ENCODE assay signal across 8 cellular contexts in genomic region chr9:128078504-128079434, GRCh38. TPM values are rescaled to one million over a fixed set of nuclear protein-coding genes. Genes with fewer than 3 reads are reported as not detected.
DNase-seq lines count a peak whose midpoint lies in the region; ATAC-seq and TF ChIP-seq lines count a peak whose summit lies in the region.

No MANE protein-coding gene starts in this region.

- no peak for TF ChIP-seq POLR2A in vagina (IDR thresholded peaks at IDR 0.05)

- H3K36me3 ChIP-seq in cardiac muscle cell (no peaks in the 10 kb centered on the region), vagina (no peaks in the 10 kb centered on the region)

- no peaks in the 10 kb centered on the region for H3K27me3 Mint-ChIP-seq in activated T-helper 1 cell treated with anti-CD3 and anti-CD28 coated beads, Interleukin-12 subunit alpha, Interleukin-12 subunit beta, Interleukin-2, Interleukin-4 antibody, amounts not matched to agents 30 ng/mL and 10 ng/mL and 1 ng/mL, durations not matched to agents 14 hours and 24 hours and 36 hours (ENCODE audit: insufficient read depth)

- H3K9me3 Mint-ChIP-seq in activated T-helper 1 cell treated with anti-CD3 and anti-CD28 coated beads, Interleukin-12 subunit alpha, Interleukin-12 subunit beta, Interleukin-2, Interleukin-4 antibody, amounts not matched to agents 30 ng/mL and 10 ng/mL and 1 ng/mL, durations not matched to agents 14 hours and 24 hours and 36 hours: no peaks in the 10 kb centered on the region

- no peak for TF ChIP-seq CTCF in cardiac muscle cell (IDR thresholded peaks at IDR 0.05; ENCODE audit: low read depth, low read length)
- TF ChIP-seq CTCF in vagina (IDR thresholded peaks at IDR 0.05): no peak

- peak overlapping the region; percentile 4 for H3K4me3 Mint-ChIP-seq in activated T-helper 1 cell treated with anti-CD3 and anti-CD28 coated beads, Interleukin-12 subunit alpha, Interleukin-12 subunit beta, Interleukin-2, Interleukin-4 antibody, amounts not matched to agents 30 ng/mL and 10 ng/mL and 1 ng/mL, durations not matched to agents 14 hours and 24 hours and 36 hours

- intact Hi-C loops in cardiac septum (cut with DNase I) (no loop called here), vagina (cut with DNase I) (no loop called here)
- intact Hi-C loops in activated T-helper 1 cell treated with anti-CD3 and anti-CD28 coated beads, Interleukin-12 subunit alpha, Interleukin-12 subunit beta, Interleukin-2, Interleukin-4 antibody, amounts not matched to agents 30 ng/mL and 10 ng/mL and 1 ng/mL, durations not matched to agents 14 hours and 24 hours and 36 hours (cut with micrococcal nuclease): loop anchor here (2.0 kb wide), 1 partner anchor 16 kb away; no protein-coding TSS in a partner anchor

- H3K4me3 ChIP-seq in cardiac muscle cell: no peak overlapping the region
- H3K4me3 ChIP-seq in vagina: no peak overlapping the region

- H3K4me1 ChIP-seq in cardiac muscle cell (ENCODE audit: low read depth): peaks cover 28% of the 10 kb centered on the region
- H3K4me1 ChIP-seq in vagina: peaks cover 96% of the 10 kb centered on the region

- DNase-seq in cardiac muscle cell (ENCODE audit: low read depth in 1 of 2, low spot score in 1 of 2) (peak; percentile 54 to 85), cardiac septum (ENCODE audit: low spot score) (no peak), left kidney (ENCODE audit: low read depth, low spot score) (peak; percentile 71), vagina (ENCODE audit: extremely low spot score in 2 of 2) (no peak), UCSD-AML1 (lab: John Stamatoyannopoulos, UW; ENCODE audit: unreplicated experiment) (no peak)
- DNase-seq in activated T-helper 1 cell treated with anti-CD3 and anti-CD28 coated beads, Interleukin-12 subunit alpha, Interleukin-12 subunit beta, Interleukin-2, Interleukin-4 antibody, amounts not matched to agents 30 ng/mL and 10 ng/mL and 1 ng/mL, durations not matched to agents 14 hours and 24 hours and 36 hours (ENCODE audit: low spot score): no peak

- no peaks in the 10 kb centered on the region for H3K27me3 ChIP-seq in cardiac muscle cell
- H3K27me3 ChIP-seq in vagina: no peaks in the 10 kb centered on the region

- H3K9me3 ChIP-seq in cardiac muscle cell (ENCODE audit: low read depth) (no peaks in the 10 kb centered on the region), vagina (no peaks in the 10 kb centered on the region)

- H3K27ac ChIP-seq in cardiac muscle cell (peak overlapping the region; percentile 68), vagina (peak overlapping the region; percentile 85)

- H3K4me1 Mint-ChIP-seq in activated T-helper 1 cell treated with anti-CD3 and anti-CD28 coated beads, Interleukin-12 subunit alpha, Interleukin-12 subunit beta, Interleukin-2, Interleukin-4 antibody, amounts not matched to agents 30 ng/mL and 10 ng/mL and 1 ng/mL, durations not matched to agents 14 hours and 24 hours and 36 hours (ENCODE audit: low read depth): peaks cover 41% of the 10 kb centered on the region

- H3K36me3 Mint-ChIP-seq in activated T-helper 1 cell treated with anti-CD3 and anti-CD28 coated beads, Interleukin-12 subunit alpha, Interleukin-12 subunit beta, Interleukin-2, Interleukin-4 antibody, amounts not matched to agents 30 ng/mL and 10 ng/mL and 1 ng/mL, durations not matched to agents 14 hours and 24 hours and 36 hours (ENCODE audit: low read depth): peaks cover 10% of the 10 kb centered on the region

- H3K27ac Mint-ChIP-seq in activated T-helper 1 cell treated with anti-CD3 and anti-CD28 coated beads, Interleukin-12 subunit alpha, Interleukin-12 subunit beta, Interleukin-2, Interleukin-4 antibody, amounts not matched to agents 30 ng/mL and 10 ng/mL and 1 ng/mL, durations not matched to agents 14 hours and 24 hours and 36 hours: peak overlapping the region; percentile 54

- ATAC-seq in HG02885 (IDR thresholded peaks at IDR 0.05; ENCODE audit: poor library complexity, unreplicated experiment) (no peak), GM21576 (IDR thresholded peaks at IDR 0.05; ENCODE audit: unreplicated experiment) (no peak)

RNA-seq across cellular contexts. Expression of gene SLC25A25, which starts 10.7 kb away (rescaled TPM):
- total RNA-seq in cardiac muscle cell (13.0 and 15.8 TPM in 2 replicates), cardiac septum (5.6 TPM), vagina (44.4 TPM)
- 9.1 and 9.8 TPM in 2 replicates for polyA plus RNA-seq in cardiac muscle cell
- 13.4 and 13.5 TPM in 2 replicates for total RNA-seq in activated T-helper 1 cell treated with anti-CD3 and anti-CD28 coated beads, Interleukin-12 subunit alpha, Interleukin-12 subunit beta, Interleukin-2, Interleukin-4 antibody, amounts not matched to agents 30 ng/mL and 10 ng/mL and 1 ng/mL, durations not matched to agents 14 hours and 24 hours and 36 hours

RNA-seq across cellular contexts. Expression of gene NAIF1, which starts 11.6 kb away (rescaled TPM):
- total RNA-seq in cardiac muscle cell: 9.4 and 15.2 TPM in 2 replicates
- 6.9 and 10.9 TPM in 2 replicates for polyA plus RNA-seq in cardiac muscle cell
- 6.2 TPM for total RNA-seq in cardiac septum
- total RNA-seq in activated T-helper 1 cell treated with anti-CD3 and anti-CD28 coated beads, Interleukin-12 subunit alpha, Interleukin-12 subunit beta, Interleukin-2, Interleukin-4 antibody, amounts not matched to agents 30 ng/mL and 10 ng/mL and 1 ng/mL, durations not matched to agents 14 hours and 24 hours and 36 hours: 11.5 and 12.2 TPM in 2 replicates
- 13.3 TPM for total RNA-seq in vagina

RNA-seq across cellular contexts. Expression of gene PTGES2, which starts 48.8 kb away (rescaled TPM):
- total RNA-seq in cardiac muscle cell: 132 and 141 TPM in 2 replicates
- 206 and 240 TPM in 2 replicates for polyA plus RNA-seq in cardiac muscle cell
- 136 TPM for total RNA-seq in cardiac septum
- 87.7 and 89.2 TPM in 2 replicates for total RNA-seq in activated T-helper 1 cell treated with anti-CD3 and anti-CD28 coated beads, Interleukin-12 subunit alpha, Interleukin-12 subunit beta, Interleukin-2, Interleukin-4 antibody, amounts not matched to agents 30 ng/mL and 10 ng/mL and 1 ng/mL, durations not matched to agents 14 hours and 24 hours and 36 hours
- total RNA-seq in vagina: 101 TPM

Comparison
In these comparisons a context has a peak if more than half of its experiments do, and no peak if none do; other contexts are left out.
1. DNase-seq: peak in cardiac muscle cell (2 of 2) and left kidney (single experiment); none in cardiac septum (single experiment), activated T-helper 1 cell treated with anti-CD3 and anti-CD28 coated beads, Interleukin-12 subunit alpha, Interleukin-12 subunit beta, Interleukin-2, Interleukin-4 antibody, amounts not matched to agents 30 ng/mL and 10 ng/mL and 1 ng/mL, durations not matched to agents 14 hours and 24 hours and 36 hours (single experiment), vagina (0 of 2) and UCSD-AML1 (single experiment).